ENCODE assay signal across 10 cellular contexts in the genomic region with DNA sequence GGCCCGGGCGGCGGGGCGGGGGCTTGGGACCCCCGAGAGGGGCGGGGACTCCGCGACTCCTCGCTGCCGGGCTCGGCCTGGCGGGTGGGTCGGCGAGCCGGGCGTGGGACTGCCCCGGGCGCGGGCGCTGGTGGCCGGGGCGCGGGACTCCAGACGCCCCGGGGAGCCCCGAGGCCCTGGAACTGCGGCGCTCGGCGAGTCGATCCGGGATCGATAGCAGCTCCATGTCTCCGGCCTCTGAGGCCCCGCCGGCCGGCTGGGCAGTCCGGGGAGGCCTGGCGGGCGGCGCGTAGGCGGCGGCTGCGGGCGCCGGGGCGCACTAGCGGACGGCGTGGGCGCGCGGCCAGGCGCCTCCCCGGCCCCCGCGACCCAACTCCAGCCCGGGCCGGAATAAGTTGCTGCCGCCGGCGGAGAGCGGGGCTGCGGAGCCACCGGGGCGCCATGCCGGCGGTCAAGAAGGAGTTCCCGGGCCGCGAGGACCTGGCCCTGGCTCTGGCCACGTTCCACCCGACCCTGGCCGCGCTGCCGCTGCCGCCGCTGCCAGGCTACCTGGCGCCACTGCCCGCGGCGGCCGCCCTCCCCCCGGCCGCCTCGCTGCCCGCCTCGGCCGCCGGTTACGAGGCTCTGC. TPM values are rescaled to one million over a fixed set of nuclear protein-coding genes. Genes with fewer than 3 reads are reported as not detected.
DNase-seq lines count a peak whose midpoint lies in the region; ATAC-seq, FAIRE-seq and TF ChIP-seq lines count a peak whose summit lies in the region.
"Had no signal": no experiment of that assay in that cellular context is flagged by ENCODE, and none has a peak within 500 bp of the region (broad histone marks: within the 10 kb centered on the region; RNA-seq: fewer than 3 reads in every experiment).

No MANE protein-coding gene starts in this region.

- intact Hi-C loops in dorsolateral prefrontal cortex (cut with DNase I), result no loop called here
- intact Hi-C loops in pancreas (cut with DNase I), result no loop called here

- TF ChIP-seq CTCF in AG10803 (conservative IDR thresholded peaks at IDR 0.05; ENCODE audit: low read length) (no peak), dorsolateral prefrontal cortex (IDR thresholded peaks at IDR 0.05 in 54 of 56, conservative IDR thresholded peaks at IDR 0.05 in 2 of 56; ENCODE audit: low read depth in 1 of 56, partially characterized antibody in 56 of 56) (no peak), pancreas (IDR thresholded peaks at IDR 0.05) (no peak)

- H3K4me3 ChIP-seq in AG10803 (ENCODE audit: low read length) (peak overlapping the region; percentile 61), dorsolateral prefrontal cortex (peak overlapping the region in 54 of 59 donors; percentile 17 to 70 (median 50)), pancreas (peak overlapping the region in 3 of 4 donors; percentile 30 to 45 (median 43))
- H3K4me3 ChIP-seq in Jurkat, Clone E6-1 (ENCODE audit: low read length), result peak overlapping the region; percentile 18; the same call in 1 of the 2 replicates

- no peaks in the 10 kb centered on the region for H3K36me3 ChIP-seq in pancreas

- WGBS in pancreas, 2 donors, result 0% methylated on average over 61 to 92 of the region's 92 CpGs

- no peak overlapping the region for H3K27ac ChIP-seq in dorsolateral prefrontal cortex
- H3K27ac ChIP-seq in pancreas, result no peak overlapping the region

- no peaks in the 10 kb centered on the region for H3K9me3 ChIP-seq in pancreas

- DNase-seq in AG10803 (ENCODE audit: low read depth) (no peak), dorsolateral prefrontal cortex (no peak), pancreas (no peak), NCI-H226 (no peak), SIG-M5 (lab: John Stamatoyannopoulos, UW) (no peak)
- no peak for DNase-seq in Jurkat, Clone E6-1 (ENCODE audit: low read depth, low spot score)

- peaks cover 0 to 13% (median 10%) of the 10 kb centered on the region in 3 donors for H3K4me1 ChIP-seq in pancreas

- no peak for ATAC-seq in pancreas
- ATAC-seq in HG03354 (IDR thresholded peaks at IDR 0.05; ENCODE audit: poor library complexity, severe bottlenecking, unreplicated experiment), result no peak
- ATAC-seq in GM21526 (IDR thresholded peaks at IDR 0.05; ENCODE audit: low FRiP score, unreplicated experiment), result no peak

- H3K27me3 ChIP-seq in dorsolateral prefrontal cortex, result peaks cover 0 to 95% (median 49%) of the 10 kb centered on the region in 45 donors
- peaks cover 0 to 14% (median 0%) of the 10 kb centered on the region in 4 donors for H3K27me3 ChIP-seq in pancreas

- FAIRE-seq in pancreas (lab: Jason Lieb, UNC), result no peak
- FAIRE-seq: GM19239 had no signal

RNA-seq across cellular contexts. Expression of gene SAMD11, which starts 0.4 kb away (rescaled TPM):
- not detected for polyA plus RNA-seq in Jurkat, Clone E6-1 (2012; ENCODE audit: insufficient read depth, insufficient read length)
- 10 to 100 TPM in 10 of 120 experiments, 1 to 10 TPM in 109, under 1 TPM in 1; 0.85 to 22.6 (median 4.2) TPM for total RNA-seq in dorsolateral prefrontal cortex
- total RNA-seq in pancreas, result 1 to 10 TPM in 5 of 6 donors, under 1 TPM in 1; 0.19 to 8.2 (median 2.0) TPM
- polyA plus RNA-seq in pancreas, result 10 to 100 TPM in 1 of 2 donors, 1 to 10 TPM in 1; 7.6 to 23.7 TPM

RNA-seq across cellular contexts. Expression of gene NOC2L, which starts 35.0 kb away (rescaled TPM):
- polyA plus RNA-seq in Jurkat, Clone E6-1 (2012; ENCODE audit: insufficient read depth, insufficient read length), result 80.6 TPM
- 10 to 100 TPM; 34.5 to 72.4 (median 54.8) TPM for total RNA-seq in dorsolateral prefrontal cortex
- total RNA-seq in pancreas, result 10 to 100 TPM; 23.3 to 43.9 (median 30.7) TPM
- 10 to 100 TPM; 79.3 to 86.5 TPM for polyA plus RNA-seq in pancreas

RNA-seq across cellular contexts. Expression of gene KLHL17, which starts 36.3 kb away (rescaled TPM):
- 59.3 TPM for polyA plus RNA-seq in Jurkat, Clone E6-1 (2012; ENCODE audit: insufficient read depth, insufficient read length)
- total RNA-seq in dorsolateral prefrontal cortex (10 to 100 TPM in 101 of 120 experiments, 1 to 10 TPM in 19; 5.7 to 35.4 (median 14.2) TPM), pancreas (10 to 100 TPM in 1 of 6 donors, 1 to 10 TPM in 5; 3.1 to 12.0 (median 5.9) TPM)
- 10 to 100 TPM; 22.7 to 24.1 TPM for polyA plus RNA-seq in pancreas

RNA-seq across cellular contexts. Expression of gene PLEKHN1, which starts 42.2 kb away (rescaled TPM):
- polyA plus RNA-seq in Jurkat, Clone E6-1 (2012; ENCODE audit: insufficient read depth, insufficient read length), result not detected
- under 1 TPM in 3 of 120 experiments, not detected in 117; 0.36 to 0.58 (median 0.43) TPM for total RNA-seq in dorsolateral prefrontal cortex
- total RNA-seq in pancreas, result 1 to 10 TPM in 2 of 6 donors, under 1 TPM in 4; 0.16 to 1.5 (median 0.40) TPM
- polyA plus RNA-seq in pancreas, result 1 to 10 TPM in 1 of 2 donors, under 1 TPM in 1; 0.52 to 2.8 TPM

RNA-seq across cellular contexts. Expression of gene PERM1, which starts 57.8 kb away (rescaled TPM):
- polyA plus RNA-seq in Jurkat, Clone E6-1 (2012; ENCODE audit: insufficient read depth, insufficient read length), result not detected
- 1 to 10 TPM in 6 of 120 experiments, under 1 TPM in 63, not detected in 51; 0.13 to 1.8 (median 0.43) TPM for total RNA-seq in dorsolateral prefrontal cortex
- total RNA-seq in pancreas, result under 1 TPM in 2 of 6 donors, not detected in 4; 0.04 to 0.32 TPM
- polyA plus RNA-seq in pancreas, result under 1 TPM; 0.15 to 0.35 TPM
- total RNA-seq: pulmonary artery endothelial cell had no signal
